ENCODE assay signal across 19 cellular contexts in genomic region chr21:28986677-28987076, GRCh38. TPM values are rescaled to one million over a fixed set of nuclear protein-coding genes. Genes with fewer than 3 reads are reported as not detected.
DNase-seq lines count a peak whose midpoint lies in the region; ATAC-seq and TF ChIP-seq lines count a peak whose summit lies in the region.
"Had no signal": no experiment of that assay in that cellular context is flagged by ENCODE, and none has a peak within 500 bp of the region (broad histone marks: within the 10 kb centered on the region; RNA-seq: fewer than 3 reads in every experiment).

No MANE protein-coding gene starts in this region.

- CTCF ChIA-PET in activated CD4-positive, alpha-beta T cell treated with anti-CD3 and anti-CD28 coated beads, Interleukin-2, amount 10 ng/mL, durations not matched to agents 7 days and 5 days (lab: Charles Lee), result no interaction called here

- H3K4me3 Mint-ChIP-seq in activated CD4-positive, alpha-beta T cell treated with anti-CD3 and anti-CD28 coated beads, Interleukin-2, amount 10 ng/mL, durations not matched to agents 24 days and 14 days, result no peak overlapping the region
- no peak overlapping the region for H3K4me3 Mint-ChIP-seq in activated CD4-positive, alpha-beta T cell treated with anti-CD3 and anti-CD28 coated beads, Interleukin-2, amount 10 ng/mL, durations not matched to agents 7 days and 5 days
- H3K4me3 Mint-ChIP-seq: CD4-positive, alpha-beta T cell had no signal

- peaks cover 35% of the 10 kb centered on the region for H3K36me3 Mint-ChIP-seq in activated CD4-positive, alpha-beta T cell treated with anti-CD3 and anti-CD28 coated beads, Interleukin-2, amount 10 ng/mL, durations not matched to agents 24 days and 14 days (ENCODE audit: low read depth)
- H3K36me3 Mint-ChIP-seq in activated CD4-positive, alpha-beta T cell treated with anti-CD3 and anti-CD28 coated beads, Interleukin-2, amount 10 ng/mL, durations not matched to agents 7 days and 5 days (ENCODE audit: low read depth), result peaks cover 38% of the 10 kb centered on the region

- no peak for ATAC-seq in GM21360 (IDR thresholded peaks at IDR 0.05; ENCODE audit: unreplicated experiment)
- ATAC-seq: A549, GM12878, HepG2 had no signal

- peak; percentile 11 for DNase-seq in activated CD4-positive, alpha-beta T cell treated with anti-CD3 and anti-CD28 coated beads, Interleukin-2, amount 10 ng/mL, durations not matched to agents 24 days and 14 days
- no peak for DNase-seq in activated CD4-positive, alpha-beta T cell treated with anti-CD3 and anti-CD28 coated beads, Interleukin-2, amount 10 ng/mL, durations not matched to agents 7 days and 5 days
- DNase-seq in left kidney (ENCODE audit: low read depth, low spot score) (peak; percentile 13), stomach (peak; percentile 36), NCI-H187 treated with DMSO at 0.1 percent for 48 hours (lab: John Stamatoyannopoulos, UW) (no peak), DMS53 (lab: John Stamatoyannopoulos, UW) (no peak)
- DNase-seq: AML-193; CD4-positive, alpha-beta T cell; DMS153; DMS79 treated with DMSO at 0.1 percent for 48 hours; GM23248 had no signal

- peaks cover 10 to 53% (median 25%) of the 10 kb centered on the region in 4 donors for H3K4me1 ChIP-seq in stomach

- TF ChIP-seq POLR2A in stomach (IDR thresholded peaks at IDR 0.05), result no peak

- intact Hi-C loops in activated CD4-positive, alpha-beta T cell treated with anti-CD3 and anti-CD28 coated beads, Interleukin-2, amount 10 ng/mL, durations not matched to agents 24 days and 14 days (cut with micrococcal nuclease), result no loop called here
- intact Hi-C loops in stomach (cut with DNase I; ENCODE audit: low total_unique reads), result no loop called here

- POLR2A ChIA-PET in activated CD4-positive, alpha-beta T cell treated with anti-CD3 and anti-CD28 coated beads, Interleukin-2, amount 10 ng/mL, durations not matched to agents 7 days and 5 days (lab: Charles Lee), result no interaction called here

- no peak overlapping the region for H3K4me3 ChIP-seq in stomach
- H3K4me3 ChIP-seq: A549, GM12878, GM23248, HAP-1 had no signal

- H3K9me3 ChIP-seq in stomach, result no peaks in the 10 kb centered on the region
- H3K9me3 ChIP-seq: A549, HAP-1 had no signal

- peaks cover 31% of the 10 kb centered on the region for H3K4me1 Mint-ChIP-seq in activated CD4-positive, alpha-beta T cell treated with anti-CD3 and anti-CD28 coated beads, Interleukin-2, amount 10 ng/mL, durations not matched to agents 24 days and 14 days
- peaks cover 30% of the 10 kb centered on the region for H3K4me1 Mint-ChIP-seq in activated CD4-positive, alpha-beta T cell treated with anti-CD3 and anti-CD28 coated beads, Interleukin-2, amount 10 ng/mL, durations not matched to agents 7 days and 5 days

- H3K27ac Mint-ChIP-seq in activated CD4-positive, alpha-beta T cell treated with anti-CD3 and anti-CD28 coated beads, Interleukin-2, amount 10 ng/mL, durations not matched to agents 24 days and 14 days, result no peak overlapping the region
- H3K27ac Mint-ChIP-seq in activated CD4-positive, alpha-beta T cell treated with anti-CD3 and anti-CD28 coated beads, Interleukin-2, amount 10 ng/mL, durations not matched to agents 7 days and 5 days, result no peak overlapping the region
- H3K27ac Mint-ChIP-seq: CD4-positive, alpha-beta T cell had no signal

- no peaks in the 10 kb centered on the region for H3K27me3 Mint-ChIP-seq in activated CD4-positive, alpha-beta T cell treated with anti-CD3 and anti-CD28 coated beads, Interleukin-2, amount 10 ng/mL, durations not matched to agents 24 days and 14 days
- H3K27me3 Mint-ChIP-seq in activated CD4-positive, alpha-beta T cell treated with anti-CD3 and anti-CD28 coated beads, Interleukin-2, amount 10 ng/mL, durations not matched to agents 7 days and 5 days, result no peaks in the 10 kb centered on the region
- H3K27me3 Mint-ChIP-seq: CD4-positive, alpha-beta T cell had no signal

- TF ChIP-seq CTCF in VCaP (conservative IDR thresholded peaks at IDR 0.05) (no peak), stomach (IDR thresholded peaks at IDR 0.05) (no peak)

- no peaks in the 10 kb centered on the region for H3K27me3 ChIP-seq in stomach

- WGBS in stomach, 5 donors, result 36 to 65% (median 45%) methylated on average over 4 of the region's 4 CpGs

- TF ChIP-seq EP300 in stomach (IDR thresholded peaks at IDR 0.05), result no peak

- no peaks in the 10 kb centered on the region for H3K9me3 Mint-ChIP-seq in activated CD4-positive, alpha-beta T cell treated with anti-CD3 and anti-CD28 coated beads, Interleukin-2, amount 10 ng/mL, durations not matched to agents 24 days and 14 days
- H3K9me3 Mint-ChIP-seq in activated CD4-positive, alpha-beta T cell treated with anti-CD3 and anti-CD28 coated beads, Interleukin-2, amount 10 ng/mL, durations not matched to agents 7 days and 5 days, result no peaks in the 10 kb centered on the region
- H3K9me3 Mint-ChIP-seq: CD4-positive, alpha-beta T cell had no signal

- H3K27ac ChIP-seq in VCaP (peak overlapping the region; percentile 31), stomach (no peak overlapping the region)
- H3K27ac ChIP-seq: 22Rv1, A549, C4-2B had no signal

- peaks cover 0 to 51% (median 47%) of the 10 kb centered on the region in 4 donors for H3K36me3 ChIP-seq in stomach

RNA-seq across cellular contexts. Expression of gene LTN1, which starts 6.0 kb away (rescaled TPM):
- 25.6 and 31.0 TPM in 2 replicates for total RNA-seq in activated CD4-positive, alpha-beta T cell treated with anti-CD3 and anti-CD28 coated beads, Interleukin-2, amount 10 ng/mL, durations not matched to agents 24 days and 14 days
- 10 to 100 TPM; 25.7 to 27.4 TPM for total RNA-seq in activated CD4-positive, alpha-beta T cell treated with anti-CD3 and anti-CD28 coated beads, Interleukin-2, amount 10 ng/mL, durations not matched to agents 7 days and 5 days
- total RNA-seq in stomach, result 10 to 100 TPM in 4 of 5 donors, 1 to 10 TPM in 1; 3.5 to 63.3 (median 20.3) TPM
- 1 to 10 TPM; 3.1 to 5.1 (median 3.2) TPM for polyA plus RNA-seq in stomach

RNA-seq across cellular contexts. Expression of gene RWDD2B, which starts 32.5 kb away (rescaled TPM):
- total RNA-seq in activated CD4-positive, alpha-beta T cell treated with anti-CD3 and anti-CD28 coated beads, Interleukin-2, amount 10 ng/mL, durations not matched to agents 24 days and 14 days, result 12.2 and 12.3 TPM in 2 replicates
- total RNA-seq in activated CD4-positive, alpha-beta T cell treated with anti-CD3 and anti-CD28 coated beads, Interleukin-2, amount 10 ng/mL, durations not matched to agents 7 days and 5 days, result 10 to 100 TPM; 10.8 to 11.5 TPM
- total RNA-seq in stomach, result 10 to 100 TPM in 1 of 5 donors, 1 to 10 TPM in 3, not detected in 1; 4.7 to 21.0 (median 7.0) TPM
- polyA plus RNA-seq in stomach, result 10 to 100 TPM; 12.4 to 20.3 (median 13.9) TPM

RNA-seq across cellular contexts. Expression of gene USP16, which starts 37.8 kb away (rescaled TPM):
- total RNA-seq in activated CD4-positive, alpha-beta T cell treated with anti-CD3 and anti-CD28 coated beads, Interleukin-2, amount 10 ng/mL, durations not matched to agents 24 days and 14 days, result 45.7 and 46.7 TPM in 2 replicates
- total RNA-seq in activated CD4-positive, alpha-beta T cell treated with anti-CD3 and anti-CD28 coated beads, Interleukin-2, amount 10 ng/mL, durations not matched to agents 7 days and 5 days, result 10 to 100 TPM; 36.0 to 39.9 TPM
- total RNA-seq in stomach, result 10 to 100 TPM in 4 of 5 donors, 1 to 10 TPM in 1; 9.3 to 54.5 (median 37.7) TPM
- 10 to 100 TPM; 17.9 to 35.6 (median 22.7) TPM for polyA plus RNA-seq in stomach

Comparison
In these comparisons a context has a peak if more than half of its experiments do, and no peak if none do; other contexts are left out.
1. DNase-seq: peak in activated CD4-positive, alpha-beta T cell treated with anti-CD3 and anti-CD28 coated beads, Interleukin-2, amount 10 ng/mL, durations not matched to agents 24 days and 14 days (single experiment), left kidney (single experiment) and stomach (single experiment); none in activated CD4-positive, alpha-beta T cell treated with anti-CD3 and anti-CD28 coated beads, Interleukin-2, amount 10 ng/mL, durations not matched to agents 7 days and 5 days (single experiment), NCI-H187 treated with DMSO at 0.1 percent for 48 hours (single experiment) and DMS53 (single experiment).